ENCODE assay signal across 1 cellular context in the genomic region with DNA sequence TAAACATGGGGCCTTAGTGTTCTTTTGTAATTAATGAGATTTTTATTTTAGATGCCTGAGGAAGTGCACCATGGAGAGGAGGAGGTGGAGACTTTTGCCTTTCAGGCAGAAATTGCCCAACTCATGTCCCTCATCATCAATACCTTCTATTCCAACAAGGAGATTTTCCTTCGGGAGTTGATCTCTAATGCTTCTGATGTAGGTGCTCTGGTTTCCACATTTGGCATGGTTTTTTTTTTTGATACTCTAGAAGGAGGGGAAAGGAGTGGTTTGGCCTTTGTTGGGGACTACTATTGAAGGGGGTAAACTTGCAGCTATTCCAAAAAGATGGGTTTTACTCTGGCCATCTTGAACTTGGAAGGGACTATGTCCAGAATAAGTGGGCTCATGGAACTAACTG.
TF ChIP-seq lines count a peak whose summit lies in the region.

No MANE protein-coding gene starts in this region.

TF ChIP-seq in H1, 55 proteins besides CTCF, POLR2A, EP300 and RAD21:
- no peak for TF ChIP-seq CBX5 (IDR thresholded peaks at IDR 0.05; ENCODE audit: low read depth, low read length)
TF ChIP-seq in H1: peak in this region for 0.
